In genomic region chrX:129876734-129877395, GRCh38 we compare ENCODE assay signal across 1 cellular context.
A peak's percentile ranks its signal among the peaks of the same experiment; 100 is the strongest.
TF ChIP-seq lines count a peak whose summit lies in the region.

No MANE protein-coding gene starts in this region.

TF ChIP-seq in HepG2, 621 proteins besides CTCF, POLR2A, EP300 and RAD21:
- TF ChIP-seq ARID5B (CRISPR knock-in tag; IDR thresholded peaks at IDR 0.05) (peak; percentile 51), MAF1 (CRISPR knock-in tag; IDR thresholded peaks at IDR 0.05; ENCODE audit: borderline replicate concordance) (no peak), ZNF296 (CRISPR knock-in tag; conservative IDR thresholded peaks at IDR 0.05) (no peak), FOXK2 (IDR thresholded peaks at IDR 0.05) (no peak), KLF15 (CRISPR knock-in tag; IDR thresholded peaks at IDR 0.05; ENCODE audit: borderline replicate concordance) (no peak), FIP1L1 (IDR thresholded peaks at IDR 0.05; ENCODE audit: borderline replicate concordance, insufficient read depth, low read depth, low read length) (no peak), RORA (CRISPR knock-in tag; IDR thresholded peaks at IDR 0.05) (no peak), ZNF614 (CRISPR knock-in tag; IDR thresholded peaks at IDR 0.05; ENCODE audit: borderline replicate concordance) (no peak), ZSCAN12 (CRISPR knock-in tag; IDR thresholded peaks at IDR 0.05) (no peak), ZNF460 (CRISPR knock-in tag; IDR thresholded peaks at IDR 0.05; ENCODE audit: borderline replicate concordance) (no peak), ZNF317 (CRISPR knock-in tag; IDR thresholded peaks at IDR 0.05) (no peak), ZNF33B (CRISPR knock-in tag; IDR thresholded peaks at IDR 0.05) (no peak), DNMT3B (CRISPR knock-in tag; conservative IDR thresholded peaks at IDR 0.05) (no peak), ZNF792 (CRISPR knock-in tag; IDR thresholded peaks at IDR 0.05) (0 out of 2 replicates have a peak, but pooled peaks have one; percentile 38), ZNF670 (CRISPR knock-in tag; IDR thresholded peaks at IDR 0.05; ENCODE audit: borderline replicate concordance) (no peak), ZNF616 (CRISPR knock-in tag; IDR thresholded peaks at IDR 0.05; ENCODE audit: low read depth) (no peak), PPARG (CRISPR knock-in tag; conservative IDR thresholded peaks at IDR 0.05) (no peak), XBP1 (CRISPR knock-in tag; IDR thresholded peaks at IDR 0.05) (no peak), JUNB (CRISPR knock-in tag; IDR thresholded peaks at IDR 0.05; ENCODE audit: borderline replicate concordance) (peak; percentile 38; the same call in 1 of the 2 replicates), SOX13 (IDR thresholded peaks at IDR 0.05) (no peak), SOX13 (CRISPR knock-in tag; conservative IDR thresholded peaks at IDR 0.05 in 1 of 2, IDR thresholded peaks at IDR 0.05 in 1 of 2) (peak in 1 of 2 experiments; percentile 16; a peak in 1 of 4 replicates), GATAD2A (CRISPR knock-in tag; IDR thresholded peaks at IDR 0.05) (0 out of 2 replicates have a peak, but pooled peaks have one; percentile 18), TEAD3 (CRISPR knock-in tag; optimal IDR thresholded peaks at IDR 0.05; ENCODE audit: borderline replicate concordance) (peak; percentile 63), ZSCAN9 (CRISPR knock-in tag; IDR thresholded peaks at IDR 0.05; ENCODE audit: borderline replicate concordance) (no peak), ELF3 (CRISPR knock-in tag; IDR thresholded peaks at IDR 0.05) (0 out of 2 replicates have a peak, but pooled peaks have one; percentile 17), TRIM22 (IDR thresholded peaks at IDR 0.05) (no peak), ZNF580 (CRISPR knock-in tag; IDR thresholded peaks at IDR 0.05; ENCODE audit: borderline replicate concordance, low read depth) (no peak), JDP2 (CRISPR knock-in tag; IDR thresholded peaks at IDR 0.05; ENCODE audit: borderline replicate concordance) (no peak), FOXC1 (CRISPR knock-in tag; IDR thresholded peaks at IDR 0.05; ENCODE audit: borderline replicate concordance) (no peak), MXD4 (CRISPR knock-in tag; IDR thresholded peaks at IDR 0.05) (no peak), NFYB (CRISPR knock-in tag; IDR thresholded peaks at IDR 0.05) (no peak), NFKB2 (CRISPR knock-in tag; IDR thresholded peaks at IDR 0.05; ENCODE audit: borderline replicate concordance) (no peak), MIXL1 (CRISPR knock-in tag; IDR thresholded peaks at IDR 0.05) (0 out of 2 replicates have a peak, but pooled peaks have one; percentile 20), JARID2 (CRISPR knock-in tag; IDR thresholded peaks at IDR 0.05; ENCODE audit: insufficient replicate concordance) (no peak), SOX5 (CRISPR knock-in tag; IDR thresholded peaks at IDR 0.05; ENCODE audit: borderline replicate concordance) (peak; percentile 69; the same call in 1 of the 2 replicates), FOSL2 (CRISPR knock-in tag; IDR thresholded peaks at IDR 0.05) (peak; percentile 83), KAT2B (IDR thresholded peaks at IDR 0.05; ENCODE audit: borderline replicate concordance, low read depth, low read length) (no peak), ZNF605 (CRISPR knock-in tag; IDR thresholded peaks at IDR 0.05) (no peak), SATB2 (CRISPR knock-in tag; IDR thresholded peaks at IDR 0.05) (no peak), WIZ (CRISPR knock-in tag; IDR thresholded peaks at IDR 0.05) (no peak), PLRG1 (conservative IDR thresholded peaks at IDR 0.05) (no peak)
- TF ChIP-seq, protein P1, sequence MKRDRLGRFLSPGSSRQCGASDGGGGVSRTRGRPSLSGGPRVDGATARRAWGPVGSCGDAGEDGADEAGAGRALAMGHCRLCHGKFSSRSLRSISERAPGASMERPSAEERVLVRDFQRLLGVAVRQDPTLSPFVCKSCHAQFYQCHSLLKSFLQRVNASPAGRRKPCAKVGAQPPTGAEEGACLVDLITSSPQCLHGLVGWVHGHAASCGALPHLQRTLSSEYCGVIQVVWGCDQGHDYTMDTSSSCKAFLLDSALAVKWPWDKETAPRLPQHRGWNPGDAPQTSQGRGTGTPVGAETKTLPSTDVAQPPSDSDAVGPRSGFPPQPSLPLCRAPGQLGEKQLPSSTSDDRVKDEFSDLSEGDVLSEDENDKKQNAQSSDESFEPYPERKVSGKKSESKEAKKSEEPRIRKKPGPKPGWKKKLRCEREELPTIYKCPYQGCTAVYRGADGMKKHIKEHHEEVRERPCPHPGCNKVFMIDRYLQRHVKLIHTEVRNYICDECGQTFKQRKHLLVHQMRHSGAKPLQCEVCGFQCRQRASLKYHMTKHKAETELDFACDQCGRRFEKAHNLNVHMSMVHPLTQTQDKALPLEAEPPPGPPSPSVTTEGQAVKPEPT (CRISPR knock-in tag; IDR thresholded peaks at IDR 0.05; ENCODE audit: low read depth) = no peak
- TF ChIP-seq, protein P2, sequence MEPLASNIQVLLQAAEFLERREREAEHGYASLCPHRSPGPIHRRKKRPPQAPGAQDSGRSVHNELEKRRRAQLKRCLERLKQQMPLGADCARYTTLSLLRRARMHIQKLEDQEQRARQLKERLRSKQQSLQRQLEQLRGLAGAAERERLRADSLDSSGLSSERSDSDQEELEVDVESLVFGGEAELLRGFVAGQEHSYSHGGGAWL (CRISPR knock-in tag; IDR thresholded peaks at IDR 0.05) = no peak
- TF ChIP-seq, protein P3, sequence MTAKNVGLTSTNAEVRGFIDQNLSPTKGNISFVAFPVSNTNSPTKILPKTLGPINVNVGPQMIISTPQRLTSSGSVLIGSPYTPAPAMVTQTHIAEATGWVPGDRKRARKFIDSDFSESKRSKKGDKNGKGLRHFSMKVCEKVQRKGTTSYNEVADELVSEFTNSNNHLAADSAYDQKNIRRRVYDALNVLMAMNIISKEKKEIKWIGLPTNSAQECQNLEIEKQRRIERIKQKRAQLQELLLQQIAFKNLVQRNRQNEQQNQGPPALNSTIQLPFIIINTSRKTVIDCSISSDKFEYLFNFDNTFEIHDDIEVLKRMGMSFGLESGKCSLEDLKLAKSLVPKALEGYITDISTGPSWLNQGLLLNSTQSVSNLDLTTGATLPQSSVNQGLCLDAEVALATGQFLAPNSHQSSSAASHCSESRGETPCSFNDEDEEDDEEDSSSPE (CRISPR knock-in tag; IDR thresholded peaks at IDR 0.05) = no peak
- TF ChIP-seq, protein P4, sequence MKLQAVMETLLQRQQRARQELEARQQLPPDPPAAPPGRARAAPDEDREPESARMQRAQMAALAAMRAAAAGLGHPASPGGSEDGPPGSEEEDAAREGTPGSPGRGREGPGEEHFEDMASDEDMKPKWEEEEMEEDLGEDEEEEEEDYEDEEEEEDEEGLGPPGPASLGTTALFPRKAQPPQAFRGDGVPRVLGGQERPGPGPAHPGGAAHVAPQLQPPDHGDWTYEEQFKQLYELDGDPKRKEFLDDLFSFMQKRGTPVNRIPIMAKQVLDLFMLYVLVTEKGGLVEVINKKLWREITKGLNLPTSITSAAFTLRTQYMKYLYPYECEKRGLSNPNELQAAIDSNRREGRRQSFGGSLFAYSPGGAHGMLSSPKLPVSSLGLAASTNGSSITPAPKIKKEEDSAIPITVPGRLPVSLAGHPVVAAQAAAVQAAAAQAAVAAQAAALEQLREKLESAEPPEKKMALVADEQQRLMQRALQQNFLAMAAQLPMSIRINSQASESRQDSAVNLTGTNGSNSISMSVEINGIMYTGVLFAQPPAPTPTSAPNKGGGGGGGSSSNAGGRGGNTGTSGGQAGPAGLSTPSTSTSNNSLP (IDR thresholded peaks at IDR 0.05; ENCODE audit: low read depth, low read length) = no peak
- TF ChIP-seq, protein P5, sequence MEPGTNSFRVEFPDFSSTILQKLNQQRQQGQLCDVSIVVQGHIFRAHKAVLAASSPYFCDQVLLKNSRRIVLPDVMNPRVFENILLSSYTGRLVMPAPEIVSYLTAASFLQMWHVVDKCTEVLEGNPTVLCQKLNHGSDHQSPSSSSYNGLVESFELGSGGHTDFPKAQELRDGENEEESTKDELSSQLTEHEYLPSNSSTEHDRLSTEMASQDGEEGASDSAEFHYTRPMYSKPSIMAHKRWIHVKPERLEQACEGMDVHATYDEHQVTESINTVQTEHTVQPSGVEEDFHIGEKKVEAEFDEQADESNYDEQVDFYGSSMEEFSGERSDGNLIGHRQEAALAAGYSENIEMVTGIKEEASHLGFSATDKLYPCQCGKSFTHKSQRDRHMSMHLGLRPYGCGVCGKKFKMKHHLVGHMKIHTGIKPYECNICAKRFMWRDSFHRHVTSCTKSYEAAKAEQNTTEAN (CRISPR knock-in tag; conservative IDR thresholded peaks at IDR 0.05) = no peak
TF ChIP-seq in HepG2: peak in this region for 10.
